ENCODE assay signal across 20 cellular contexts in genomic region chr14:101958418-101959185, GRCh38. TPM values are rescaled to one million over a fixed set of nuclear protein-coding genes. Genes with fewer than 3 reads are reported as not detected.
DNase-seq lines count a peak whose midpoint lies in the region; ATAC-seq and TF ChIP-seq lines count a peak whose summit lies in the region.
"Had no signal": no experiment of that assay in that cellular context is flagged by ENCODE, and none has a peak within 500 bp of the region (broad histone marks: within the 10 kb centered on the region; RNA-seq: fewer than 3 reads in every experiment).

No MANE protein-coding gene starts in this region.

- ATAC-seq in CD8-positive, alpha-beta T cell: no peak
- ATAC-seq: Panc1 had no signal

- intact Hi-C loops in posterior vena cava (cut with DNase I): loop anchor here in 1 of 2 donors (10.0 kb wide), 1 partner anchor 136 kb away; no protein-coding TSS in a partner anchor
- intact Hi-C loops in sigmoid colon (cut with DNase I): no loop called here
- intact Hi-C loops in CD8-positive, alpha-beta T cell (cut with DNase I, micrococcal nuclease): no loop called here

- POLR2A ChIA-PET in CD8-positive, alpha-beta T cell (lab: Charles Lee): interaction anchor here (0.6 to 1.2 kb wide), 2 partner anchors 10 to 135 kb away, joined by 3 to 7 read pairs; no protein-coding TSS in a partner anchor

- H3K4me3 Mint-ChIP-seq in CD8-positive, alpha-beta T cell: no peak overlapping the region
- H3K4me3 Mint-ChIP-seq: HFFc6 had no signal

- TF ChIP-seq POLR2A in sigmoid colon (IDR thresholded peaks at IDR 0.05): no peak

- H3K4me3 ChIP-seq in BLaER1 (no peak overlapping the region), Karpas-422 (ENCODE audit: low read length) (no peak overlapping the region), sigmoid colon (no peak overlapping the region)
- H3K4me3 ChIP-seq in CD8-positive, alpha-beta T cell (ENCODE audit: low read depth, low read length): no peak overlapping the region

- no peaks in the 10 kb centered on the region for H3K36me3 Mint-ChIP-seq in CD8-positive, alpha-beta T cell

- H3K9ac ChIP-seq in BLaER1 (peak overlapping the region; percentile 50; the same call in 1 of the 2 replicates), Karpas-422 (ENCODE audit: low read length) (no peak overlapping the region; the same call in 1 of the 2 replicates)

- no peaks in the 10 kb centered on the region for H3K79me2 ChIP-seq in Karpas-422 (ENCODE audit: low read length)

- H3K36me3 ChIP-seq in BLaER1 (no peaks in the 10 kb centered on the region), Karpas-422 (ENCODE audit: insufficient read depth, low read length) (no peaks in the 10 kb centered on the region), sigmoid colon (no peaks in the 10 kb centered on the region)
- H3K36me3 ChIP-seq in CD8-positive, alpha-beta T cell (ENCODE audit: insufficient read depth, low read length): no peaks in the 10 kb centered on the region

- H3K27ac ChIP-seq in BLaER1 (no peak overlapping the region), Karpas-422 (ENCODE audit: low read length) (no peak overlapping the region), sigmoid colon (no peak overlapping the region)
- no peak overlapping the region for H3K27ac ChIP-seq in CD8-positive, alpha-beta T cell (ENCODE audit: low read depth, low read length)
- H3K27ac ChIP-seq: RWPE1 had no signal

- DNase-seq in Karpas-422 (no peak), left kidney (ENCODE audit: low read depth, low spot score) (peak; percentile 50), posterior vena cava (ENCODE audit: low spot score) (peak; percentile 84), middle frontal gyrus (ENCODE audit: extremely low spot score, low spot score) (no peak), sigmoid colon (no peak)
- DNase-seq in CD8-positive, alpha-beta T cell: no peak
- DNase-seq: CD4-positive, CD25-positive, alpha-beta regulatory T cell; H7; HFFc6; IMR-90; KG1; MM.1S; NCI-H1694; NCI-H2029 treated with DMSO at 0.1 percent for 48 hours; NCI-H446 treated with DMSO at 0.1 percent for 48 hours; NCI-H526 treated with DMSO at 0.1 percent for 48 hours; SHP77 had no signal

- H3K9me3 Mint-ChIP-seq in CD8-positive, alpha-beta T cell: no peaks in the 10 kb centered on the region
- H3K9me3 Mint-ChIP-seq: CD4-positive, CD25-positive, alpha-beta regulatory T cell; HFFc6 had no signal

- H3K4me2 ChIP-seq in BLaER1: no peak overlapping the region
- H3K4me2 ChIP-seq in Karpas-422 (ENCODE audit: low read depth, low read length, poor library complexity, severe bottlenecking): no peak overlapping the region

- H3K4me1 Mint-ChIP-seq in CD8-positive, alpha-beta T cell (ENCODE audit: low read depth): peaks cover 9% of the 10 kb centered on the region

- no peak overlapping the region for H3K27ac Mint-ChIP-seq in CD8-positive, alpha-beta T cell
- H3K27ac Mint-ChIP-seq: CD4-positive, CD25-positive, alpha-beta regulatory T cell; HFFc6 had no signal

- H3K4me1 ChIP-seq in BLaER1 (peaks cover 24% of the 10 kb centered on the region), Karpas-422 (ENCODE audit: low read length) (peaks cover 18% of the 10 kb centered on the region), sigmoid colon (peaks cover 0 to 28% (median 22%) of the 10 kb centered on the region in 4 donors)
- peaks cover 4% of the 10 kb centered on the region for H3K4me1 ChIP-seq in CD8-positive, alpha-beta T cell (ENCODE audit: insufficient read depth, low read length)

- no peaks in the 10 kb centered on the region for H3K9me2 ChIP-seq in Karpas-422 (replicated peaks; ENCODE audit: insufficient read depth, low read length)

- no peak for TF ChIP-seq EP300 in sigmoid colon (IDR thresholded peaks at IDR 0.05)

- 62 to 80% methylated on average over 11 of the region's 11 CpGs for WGBS in sigmoid colon, 2 donors

- H3K9me3 ChIP-seq in BLaER1 (no peaks in the 10 kb centered on the region), Karpas-422 (ENCODE audit: low read length) (no peaks in the 10 kb centered on the region), sigmoid colon (no peaks in the 10 kb centered on the region)
- H3K9me3 ChIP-seq in CD8-positive, alpha-beta T cell (ENCODE audit: low read length): no peaks in the 10 kb centered on the region

- H3K27me3 ChIP-seq in BLaER1 (no peaks in the 10 kb centered on the region), Karpas-422 (ENCODE audit: low read length) (no peaks in the 10 kb centered on the region), sigmoid colon (no peaks in the 10 kb centered on the region)
- H3K27me3 ChIP-seq in CD8-positive, alpha-beta T cell (ENCODE audit: insufficient read depth, low read length): no peaks in the 10 kb centered on the region

- CTCF ChIA-PET in CD8-positive, alpha-beta T cell (lab: Charles Lee): interaction anchor here (1.0 to 9.5 kb wide), 3 partner anchors 139 to 252 kb away, joined by 3 to 96 read pairs (median 3); no protein-coding TSS in a partner anchor

- H3K27me3 Mint-ChIP-seq in CD8-positive, alpha-beta T cell (ENCODE audit: low read depth): no peaks in the 10 kb centered on the region
- H3K27me3 Mint-ChIP-seq: CD4-positive, CD25-positive, alpha-beta regulatory T cell had no signal

- TF ChIP-seq CTCF in sigmoid colon (IDR thresholded peaks at IDR 0.05): no peak
- no peak for TF ChIP-seq CTCF in CD8-positive, alpha-beta T cell (IDR thresholded peaks at IDR 0.05)

- 0 out of 2 replicates have a peak overlapping the region, but pooled peaks have one; percentile 4 for H2AFZ ChIP-seq in Karpas-422 (ENCODE audit: low read length)

- H4K20me1 ChIP-seq in BLaER1 (no peaks in the 10 kb centered on the region), Karpas-422 (ENCODE audit: insufficient read depth, low read depth, low read length) (no peaks in the 10 kb centered on the region)

RNA-seq across cellular contexts. Expression of gene DYNC1H1, which starts 5.8 kb away (rescaled TPM):
- total RNA-seq in Karpas-422 (2014; rRNA removed; shearing (Covaris generic); ENCODE audit: low replicate concordance): 240 and 340 TPM in 2 replicates
- total RNA-seq in posterior vena cava (100 to 1,000 TPM; 421 to 510 TPM), sigmoid colon (100 to 1,000 TPM; 320 to 592 (median 485) TPM)
- polyA plus RNA-seq in sigmoid colon: 100 to 1,000 TPM in 1 of 3 donors, 10 to 100 TPM in 2; 38.4 to 171 (median 48.6) TPM
- 100 to 1,000 TPM; 359 TPM for total RNA-seq in CD8-positive, alpha-beta T cell

Comparison
In these comparisons a context has a peak if more than half of its experiments do, and no peak if none do; other contexts are left out.
1. DNase-seq: peak in left kidney (single experiment) and posterior vena cava (single experiment); none in Karpas-422 (single experiment), middle frontal gyrus (single experiment), sigmoid colon (single experiment) and CD8-positive, alpha-beta T cell (0 of 7).